12 cellular contexts compared by ENCODE assay signal in the genomic region with DNA sequence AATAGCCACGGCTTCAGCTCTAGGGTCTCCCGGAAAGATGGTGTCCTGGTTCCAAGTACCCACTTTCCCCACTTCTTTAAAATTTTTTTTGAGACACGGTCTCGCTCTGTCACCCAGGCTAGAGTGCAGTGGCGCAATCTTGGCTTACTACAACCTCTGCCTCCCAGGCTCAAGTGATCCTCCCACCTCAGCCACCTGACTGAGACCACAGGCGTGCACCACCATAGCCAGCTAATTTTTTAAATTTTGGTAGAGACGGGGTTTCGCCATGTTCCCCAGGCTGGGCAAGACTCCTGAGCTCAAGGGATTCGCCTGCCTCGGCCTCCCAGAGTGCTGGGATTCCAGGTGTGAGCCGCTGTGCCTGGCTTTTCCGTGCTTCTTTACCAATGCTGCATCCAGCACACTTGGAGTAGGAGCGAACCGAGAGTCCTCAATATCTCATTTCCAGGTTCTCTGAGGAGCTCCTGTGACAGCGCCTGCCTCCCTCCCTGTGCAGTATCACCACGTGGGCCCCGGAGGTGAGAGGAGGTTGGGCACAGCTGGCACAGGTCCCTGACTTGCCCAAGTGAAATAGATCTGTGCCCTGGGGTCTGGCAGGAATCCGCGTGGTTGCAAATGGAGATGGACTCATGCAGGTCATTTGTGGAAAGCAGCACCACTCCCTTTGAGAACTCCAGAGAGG. TPM values are rescaled to one million over a fixed set of nuclear protein-coding genes. Genes with fewer than 3 reads are reported as not detected.
DNase-seq lines count a peak whose midpoint lies in the region; ATAC-seq and TF ChIP-seq lines count a peak whose summit lies in the region.
"Had no signal": no experiment of that assay in that cellular context is flagged by ENCODE, and none has a peak within 500 bp of the region (broad histone marks: within the 10 kb centered on the region; RNA-seq: fewer than 3 reads in every experiment).

No MANE protein-coding gene starts in this region.

- H3K27ac ChIP-seq in PC-3 (ENCODE audit: low read length) (peak overlapping the region; percentile 58), esophagus squamous epithelium (peak overlapping the region; percentile 65 to 88 (median 78)), psoas muscle (no peak overlapping the region)
- H3K27ac ChIP-seq: A549, testis had no signal

- CTCF ChIA-PET in PC-3 (lab: Charles Lee): no interaction called here

- no peak for TF ChIP-seq CTCF in PC-3 (conservative IDR thresholded peaks at IDR 0.05; ENCODE audit: low read depth, low read length)
- no peak for TF ChIP-seq CTCF in esophagus squamous epithelium (IDR thresholded peaks at IDR 0.05)
- no peak for TF ChIP-seq CTCF in psoas muscle (IDR thresholded peaks at IDR 0.05)

- H3K4me3 ChIP-seq in PC-3 (ENCODE audit: low read length) (0 out of 2 replicates have a peak overlapping the region, but pooled peaks have one; percentile 5), esophagus squamous epithelium (no peak overlapping the region), psoas muscle (no peak overlapping the region)
- H3K4me3 ChIP-seq: A549, testis had no signal

- H3K4me2 ChIP-seq in PC-3 (ENCODE audit: low read length): peak overlapping the region; percentile 38; the same call in 1 of the 2 replicates
- H3K4me2 ChIP-seq: A549 had no signal

- intact Hi-C loops in PC-3 (cut with micrococcal nuclease): no loop called here
- intact Hi-C loops in esophagus squamous epithelium (cut with DNase I): no loop called here
- intact Hi-C loops in psoas muscle (cut with DNase I): no loop called here

- H3F3A ChIP-seq in PC-3 (ENCODE audit: low read length, unreplicated experiment): peaks cover 6% of the 10 kb centered on the region

- ATAC-seq in PC-3: no peak
- ATAC-seq in psoas muscle: peak; percentile 27 to 84 (median 38)
- ATAC-seq in GM19324 (IDR thresholded peaks at IDR 0.05; ENCODE audit: low FRiP score, unreplicated experiment): no peak
- no peak for ATAC-seq in HG02623 (IDR thresholded peaks at IDR 0.05; ENCODE audit: unreplicated experiment)

- no peak overlapping the region for H3K9ac ChIP-seq in PC-3 (ENCODE audit: low read length)

- H3K36me3 ChIP-seq in PC-3 (ENCODE audit: low read depth, low read length) (peaks cover 83% of the 10 kb centered on the region), esophagus squamous epithelium (peaks cover 23 to 100% (median 35%) of the 10 kb centered on the region in 3 donors), psoas muscle (ENCODE audit: insufficient read depth in 1 of 2, low read depth in 1 of 2) (peaks cover 0 to 71% of the 10 kb centered on the region in 2 donors)

- H3K79me2 ChIP-seq in PC-3 (ENCODE audit: low read length): peaks cover 79% of the 10 kb centered on the region

- no peaks in the 10 kb centered on the region for H3K27me3 ChIP-seq in PC-3 (ENCODE audit: low read length)
- H3K27me3 ChIP-seq in esophagus squamous epithelium: no peaks in the 10 kb centered on the region
- H3K27me3 ChIP-seq in psoas muscle (ENCODE audit: insufficient read depth in 3 of 3, low read length in 2 of 3): no peaks in the 10 kb centered on the region
- H3K27me3 ChIP-seq: testis had no signal

- DNase-seq in activated CD4-positive, alpha-beta T cell treated with anti-CD3 and anti-CD28 coated beads, Interleukin-2, amount 50 U/mL, for 1 hour: peak; percentile 3
- no peak for DNase-seq in activated CD4-positive, alpha-beta T cell treated with anti-CD3 and anti-CD28 coated beads for 4 hours
- DNase-seq in PC-3: no peak
- no peak for DNase-seq in esophagus squamous epithelium (lab: John Stamatoyannopoulos, UW)
- DNase-seq in psoas muscle: no peak
- DNase-seq in HCEC 1CT: no peak
- DNase-seq: cortex of kidney, NCI-H446, testis had no signal

- 71 to 89% methylated on average over 12 of the region's 19 CpGs for WGBS in esophagus squamous epithelium, 2 donors
- 77 to 85% (median 80%) methylated on average over 19 of the region's 19 CpGs for WGBS in psoas muscle, 3 donors

- H4K20me1 ChIP-seq in PC-3 (ENCODE audit: low read length): peaks cover 37% of the 10 kb centered on the region

- no peak overlapping the region for H2AFZ ChIP-seq in PC-3 (ENCODE audit: low read length)

- H3K4me1 ChIP-seq in PC-3 (ENCODE audit: insufficient read depth, low read length) (peaks cover 46% of the 10 kb centered on the region), esophagus squamous epithelium (peaks cover 8 to 67% (median 10%) of the 10 kb centered on the region in 3 donors), psoas muscle (no peaks in the 10 kb centered on the region)
- H3K4me1 ChIP-seq: testis had no signal

- H3K9me2 ChIP-seq in PC-3 (replicated peaks; ENCODE audit: low read length): no peaks in the 10 kb centered on the region

- POLR2A ChIA-PET in PC-3 (lab: Charles Lee; ENCODE audit: unreplicated experiment): no interaction called here

- H3K9me3 ChIP-seq in PC-3 (ENCODE audit: low read length) (no peaks in the 10 kb centered on the region), esophagus squamous epithelium (no peaks in the 10 kb centered on the region), psoas muscle (no peaks in the 10 kb centered on the region)
- H3K9me3 ChIP-seq: A549, testis had no signal

- TF ChIP-seq POLR2A in esophagus squamous epithelium (IDR thresholded peaks at IDR 0.05): no peak

- no TSS peak for BruUV-seq in PC-3 (replicated peaks; lab: Mats Ljungman, UMichigan)

RNA-seq across cellular contexts. Expression of a gene that starts 37.3 kb away (rescaled TPM):
- total RNA-seq in PC-3 (2014; rRNA removed): 182 and 200 TPM in 2 replicates
- total RNA-seq in esophagus squamous epithelium: 100 to 1,000 TPM; 208 to 339 (median 285) TPM
- 10 to 100 TPM; 25.9 to 61.7 (median 33.3) TPM for total RNA-seq in psoas muscle
- 10 to 100 TPM; 19.1 to 32.5 (median 30.9) TPM for polyA plus RNA-seq in psoas muscle

Comparison
In these comparisons a context has a peak if more than half of its experiments do, and no peak if none do; other contexts are left out.
1. ATAC-seq: peak in psoas muscle (4 of 4); none in PC-3 (single experiment), GM19324 (single experiment) and HG02623 (single experiment).